ENCODE assay signal across 21 cellular contexts in genomic region chr12:49803693-49804450, GRCh38.
"Had no signal": no experiment of that assay in that cellular context is flagged by ENCODE, and none has a peak within 500 bp of the region (broad histone marks: within the 10 kb centered on the region; RNA-seq: fewer than 3 reads in every experiment).

No MANE protein-coding gene starts in this region.

- H3K27me3 ChIP-seq: pancreas, right lobe of liver, testis, tibial nerve, upper lobe of right lung, vagina had no signal

- H3K27ac ChIP-seq: coronary artery, pancreas, right lobe of liver, skin epidermis, testis, tibial nerve, upper lobe of right lung, vagina had no signal

- H3K4me3 ChIP-seq: coronary artery, lung, pancreas, right lobe of liver, skin epidermis, testis, tibial nerve, upper lobe of right lung, vagina had no signal

- H3K4me1 ChIP-seq: pancreas had no signal

- ATAC-seq: left lobe of liver; pancreas; right lobe of liver; stimulated activated naive B cell treated with anti-CD40 and anti-IgM and Interleukin-4, amounts not matched to agents 10 μg/mL and 1 μg/mL and 100 μg/mL, for 72 hours; stimulated activated naive CD8-positive, alpha-beta T cell treated with anti-CD3 and anti-CD28 coated beads, Interleukin-15, amount 100 ng/mL, for 72 hours; upper lobe of right lung had no signal

- DNase-seq: effector CD4-positive, alpha-beta T cell; endodermal cell; erythroblast; islet precursor cell; mesenchymal stem cell; naive B cell; nucleus accumbens; pancreas; right lobe of liver; stimulated activated CD4-positive, alpha-beta T cell treated with anti-CD3 and anti-CD28 coated beads, Interleukin-2, amount 100 ng/mL, for 24 hours; stimulated activated CD4-positive, alpha-beta T cell treated with anti-CD3 and anti-CD28 coated beads, Interleukin-4, amount 100 ng/mL, for 4 hours; stimulated activated naive B cell treated with anti-CD40 and anti-IgM and Interleukin-4, amounts not matched to agents 10 μg/mL and 1 μg/mL and 100 μg/mL, for 72 hours; stimulated activated naive CD8-positive, alpha-beta T cell treated with anti-CD3 and anti-CD28 coated beads, Interleukin-15, amount 100 ng/mL, for 72 hours; testis; upper lobe of right lung had no signal

- H3K9me3 ChIP-seq: pancreas, right lobe of liver, testis, tibial nerve, upper lobe of right lung, vagina had no signal
